10 cellular contexts compared by ENCODE assay signal in genomic region chr3:177729939-177730700, GRCh38.
DNase-seq lines count a peak whose midpoint lies in the region; ATAC-seq and TF ChIP-seq lines count a peak whose summit lies in the region.
"Had no signal": no experiment of that assay in that cellular context is flagged by ENCODE, and none has a peak within 500 bp of the region (broad histone marks: within the 10 kb centered on the region; RNA-seq: fewer than 3 reads in every experiment).

No MANE protein-coding gene starts in this region.

- peak overlapping the region; percentile 45 for H2AFZ ChIP-seq in parathyroid adenoma

- no peak for TF ChIP-seq EP300 in esophagus muscularis mucosa (IDR thresholded peaks at IDR 0.05)

- 60% methylated on average over 14 of the region's 14 CpGs for WGBS in esophagus muscularis mucosa

- TF ChIP-seq POLR2A in esophagus muscularis mucosa (IDR thresholded peaks at IDR 0.05; ENCODE audit: low read depth) = no peak

- intact Hi-C loops in esophagus muscularis mucosa (cut with DNase I) = no loop called here

- ATAC-seq in GM19463 (IDR thresholded peaks at IDR 0.05; ENCODE audit: unreplicated experiment) = no peak
- ATAC-seq: left lobe of liver had no signal

- H4K20me1 ChIP-seq in BLaER1 treated with 17β-estradiol and CSF1 and Interleukin-3, amounts not matched to agents 10 nM and 100 nM = no peaks in the 10 kb centered on the region

- no peaks in the 10 kb centered on the region for H3K79me2 ChIP-seq in parathyroid adenoma

- H3K27me3 ChIP-seq in BLaER1 treated with 17β-estradiol and CSF1 and Interleukin-3, amounts not matched to agents 10 nM and 100 nM = no peaks in the 10 kb centered on the region
- no peaks in the 10 kb centered on the region for H3K27me3 ChIP-seq in esophagus muscularis mucosa
- no peaks in the 10 kb centered on the region for H3K27me3 ChIP-seq in parathyroid adenoma (ENCODE audit: control insufficient read depth, insufficient read depth, low read length)

- peak overlapping the region in 9 of 11 experiments; percentile 2 to 57 (median 26); a peak in 11 of 22 replicates for H3K27ac ChIP-seq in BLaER1 treated with 17β-estradiol and CSF1 and Interleukin-3, amounts not matched to agents 10 nM and 100 nM
- H3K27ac ChIP-seq in esophagus muscularis mucosa (replicated peaks in 1 of 4) (peak overlapping the region; percentile 20 to 41 (median 37)), parathyroid adenoma (peak overlapping the region; percentile 74)

- peaks cover 37 to 68% (median 54%) of the 10 kb centered on the region in 10 experiments for H3K4me1 ChIP-seq in BLaER1 treated with 17β-estradiol and CSF1 and Interleukin-3, amounts not matched to agents 10 nM and 100 nM
- H3K4me1 ChIP-seq in esophagus muscularis mucosa (peaks cover 14 to 24% (median 20%) of the 10 kb centered on the region in 4 donors), parathyroid adenoma (peaks cover 34% of the 10 kb centered on the region)

- H3K9ac ChIP-seq in BLaER1 treated with 17β-estradiol and CSF1 and Interleukin-3, amounts not matched to agents 10 nM and 100 nM = peak overlapping the region in 1 of 11 experiments; percentile 9; a peak in 2 of 22 replicates
- H3K9ac ChIP-seq in parathyroid adenoma = no peak overlapping the region

- H3K9me3 ChIP-seq in BLaER1 treated with 17β-estradiol and CSF1 and Interleukin-3, amounts not matched to agents 10 nM and 100 nM (replicated peaks in 1 of 11) = peaks cover 0 to 82% (median 59%) of the 10 kb centered on the region in 11 experiments; a peak in 19 of 22 replicates
- H3K9me3 ChIP-seq in esophagus muscularis mucosa = no peaks in the 10 kb centered on the region
- H3K9me3 ChIP-seq in parathyroid adenoma (ENCODE audit: control insufficient read depth, low read length) = no peaks in the 10 kb centered on the region

- peak; percentile 78 for DNase-seq in NCI-H446 treated with DMSO at 0.1 percent for 48 hours (lab: John Stamatoyannopoulos, UW)
- no peak for DNase-seq in esophagus muscularis mucosa (ENCODE audit: extremely low spot score)
- no peak for DNase-seq in stimulated activated CD4-positive, alpha-beta T cell treated with anti-CD3 and anti-CD28 coated beads, Interleukin-2, amount 100 ng/mL, for 48 hours
- no peak for DNase-seq in HUDEP-2 (lab: John Stamatoyannopoulos, UW; ENCODE audit: unreplicated experiment in 76 of 76)
- DNase-seq in 8988T = no peak
- DNase-seq: NCI-H748 treated with DMSO at 0.1 percent for 48 hours had no signal

- H3K36me3 ChIP-seq in BLaER1 treated with 17β-estradiol and CSF1 and Interleukin-3, amounts not matched to agents 10 nM and 100 nM = peaks cover 0 to 60% (median 5%) of the 10 kb centered on the region in 11 experiments; a peak in 6 of 22 replicates
- no peaks in the 10 kb centered on the region for H3K36me3 ChIP-seq in esophagus muscularis mucosa
- H3K36me3 ChIP-seq in parathyroid adenoma (ENCODE audit: control insufficient read depth, insufficient read depth, low read length) = no peaks in the 10 kb centered on the region

- peak overlapping the region; percentile 4 to 56 (median 40) for H3K4me2 ChIP-seq in BLaER1 treated with 17β-estradiol and CSF1 and Interleukin-3, amounts not matched to agents 10 nM and 100 nM
- no peak overlapping the region for H3K4me2 ChIP-seq in parathyroid adenoma (ENCODE audit: low read length)

- TF ChIP-seq CTCF in esophagus muscularis mucosa (IDR thresholded peaks at IDR 0.05) = no peak
- no peak for TF ChIP-seq CTCF in parathyroid adenoma (IDR thresholded peaks at IDR 0.05)

- no peak overlapping the region for H3K4me3 ChIP-seq in BLaER1 treated with 17β-estradiol and CSF1 and Interleukin-3, amounts not matched to agents 10 nM and 100 nM
- no peak overlapping the region for H3K4me3 ChIP-seq in esophagus muscularis mucosa
- no peak overlapping the region for H3K4me3 ChIP-seq in parathyroid adenoma (ENCODE audit: low read depth, low read length)
